Comparison of ENCODE assay signal across 19 cellular contexts in genomic region chr15:93070901-93071300, GRCh38. TPM values are rescaled to one million over a fixed set of nuclear protein-coding genes. Genes with fewer than 3 reads are reported as not detected.
A peak's percentile ranks its signal among the peaks of the same experiment; 100 is the strongest.
DNase-seq lines count a peak whose midpoint lies in the region; ATAC-seq and TF ChIP-seq lines count a peak whose summit lies in the region.
"Had no signal": no experiment of that assay in that cellular context is flagged by ENCODE, and none has a peak within 500 bp of the region (broad histone marks: within the 10 kb centered on the region; RNA-seq: fewer than 3 reads in every experiment).

No MANE protein-coding gene starts in this region.

- intact Hi-C loops in activated CD4-positive, alpha-beta T cell treated with anti-CD3 and anti-CD28 coated beads for 36 hours (cut with DNase I, micrococcal nuclease), result no loop called here

- POLR2A ChIA-PET in activated CD4-positive, alpha-beta T cell treated with anti-CD3 and anti-CD28 coated beads for 36 hours (lab: Charles Lee), result no interaction called here

- peak overlapping the region; percentile 95 for H3K4me3 ChIP-seq in HUES6 (ENCODE audit: low read depth, low read length)
- H3K4me3 ChIP-seq in coronary artery, result peak overlapping the region; percentile 87
- H3K4me3 ChIP-seq in stomach smooth muscle (ENCODE audit: low read length in 2 of 2), result peak overlapping the region; percentile 88 to 89

- TF ChIP-seq CTCF in coronary artery (IDR thresholded peaks at IDR 0.05) (no peak), mesothelial cell of epicardium (IDR thresholded peaks at IDR 0.05; ENCODE audit: unreplicated experiment) (no peak)

- H3K9me3 ChIP-seq in HUES6 (ENCODE audit: control insufficient read depth, insufficient read depth, low read depth, low read length) (no peaks in the 10 kb centered on the region), stomach smooth muscle (ENCODE audit: control insufficient read depth in 2 of 2, low read length in 2 of 2) (no peaks in the 10 kb centered on the region)

- peaks cover 47% of the 10 kb centered on the region for H3K4me1 ChIP-seq in HUES6 (ENCODE audit: control insufficient read depth, insufficient read depth, low read length)
- peaks cover 73% of the 10 kb centered on the region for H3K4me1 ChIP-seq in stomach smooth muscle (ENCODE audit: control insufficient read depth, insufficient read depth, low read length)

- peak overlapping the region; percentile 96 for H3K27ac Mint-ChIP-seq in mesothelial cell of epicardium
- H3K27ac Mint-ChIP-seq in activated CD4-positive, alpha-beta T cell treated with anti-CD3 and anti-CD28 coated beads for 36 hours, result no peak overlapping the region
- H3K27ac Mint-ChIP-seq: CD4-positive, CD25-positive, alpha-beta regulatory T cell; stimulated activated naive B cell treated with anti-CD40 and anti-IgM and Interleukin-4, amounts not matched to agents 10 μg/mL and 1 μg/mL and 100 μg/mL, for 72 hours; T-cell had no signal

- H3K9ac ChIP-seq in HUES6 (ENCODE audit: low read length), result no peak overlapping the region
- peak overlapping the region; percentile 84 to 93 for H3K9ac ChIP-seq in stomach smooth muscle (ENCODE audit: low read length in 2 of 2)

- H3K36me3 ChIP-seq in HUES6 (ENCODE audit: control insufficient read depth, insufficient read depth, low read length) (no peaks in the 10 kb centered on the region), stomach smooth muscle (ENCODE audit: control insufficient read depth in 2 of 2, insufficient read depth in 2 of 2, low read length in 2 of 2) (peaks cover 0 to under 1% of the 10 kb centered on the region in 2 donors)

- CTCF ChIA-PET in activated CD4-positive, alpha-beta T cell treated with anti-CD3 and anti-CD28 coated beads for 36 hours (lab: Charles Lee), result interaction anchor here (0.6 to 1.9 kb wide), 3 partner anchors 17 to 53 kb away, joined by 3 to 7 read pairs (median 3); no protein-coding TSS in a partner anchor

- no peak for ATAC-seq in activated CD4-positive, alpha-beta T cell treated with anti-CD3 and anti-CD28 coated beads for 36 hours
- ATAC-seq: activated CD4-positive, CD25-positive, alpha-beta regulatory T cell treated with anti-CD3 and anti-CD28 coated beads, Interleukin-2, amount 50 U/mL, for 24 hours; HepG2; PC-3; stimulated activated naive B cell treated with anti-CD40 and anti-IgM and Interleukin-4, amounts not matched to agents 10 μg/mL and 1 μg/mL and 100 μg/mL, for 72 hours; T-cell had no signal

- H3K27me3 ChIP-seq in HUES6 (ENCODE audit: control insufficient read depth, insufficient read depth, low read length) (peaks cover 16% of the 10 kb centered on the region), stomach smooth muscle (ENCODE audit: control insufficient read depth in 1 of 2, insufficient read depth in 2 of 2, low read length in 2 of 2) (no peaks in the 10 kb centered on the region)

- H3K4me3 Mint-ChIP-seq in mesothelial cell of epicardium, result peak overlapping the region; percentile 95
- no peak overlapping the region for H3K4me3 Mint-ChIP-seq in activated CD4-positive, alpha-beta T cell treated with anti-CD3 and anti-CD28 coated beads for 36 hours
- H3K4me3 Mint-ChIP-seq: CD4-positive, CD25-positive, alpha-beta regulatory T cell; stimulated activated naive B cell treated with anti-CD40 and anti-IgM and Interleukin-4, amounts not matched to agents 10 μg/mL and 1 μg/mL and 100 μg/mL, for 72 hours had no signal

- no peaks in the 10 kb centered on the region for H3K9me3 Mint-ChIP-seq in mesothelial cell of epicardium
- no peaks in the 10 kb centered on the region for H3K9me3 Mint-ChIP-seq in activated CD4-positive, alpha-beta T cell treated with anti-CD3 and anti-CD28 coated beads for 36 hours (ENCODE audit: low read depth)
- H3K9me3 Mint-ChIP-seq: CD4-positive, CD25-positive, alpha-beta regulatory T cell; stimulated activated naive B cell treated with anti-CD40 and anti-IgM and Interleukin-4, amounts not matched to agents 10 μg/mL and 1 μg/mL and 100 μg/mL, for 72 hours; T-cell had no signal

- peaks cover 52% of the 10 kb centered on the region for H3K4me1 Mint-ChIP-seq in mesothelial cell of epicardium
- H3K4me1 Mint-ChIP-seq in activated CD4-positive, alpha-beta T cell treated with anti-CD3 and anti-CD28 coated beads for 36 hours, result peaks cover 10% of the 10 kb centered on the region

- DNase-seq in coronary artery (ENCODE audit: low spot score) (no peak), mesothelial cell of epicardium (ENCODE audit: low spot score in 2 of 2, unreplicated experiment in 2 of 2) (no peak)
- DNase-seq in activated CD4-positive, alpha-beta T cell treated with anti-CD3 and anti-CD28 coated beads for 36 hours, result no peak
- no peak for DNase-seq in stimulated activated naive CD4-positive, alpha-beta T cell (lab: John Stamatoyannopoulos, UW)
- no peak for DNase-seq in activated CD8-positive, alpha-beta memory T cell treated with anti-CD3 and anti-CD28 coated beads for 24 hours
- no peak for DNase-seq in central memory CD4-positive, alpha-beta T cell
- DNase-seq: activated T-cell treated with anti-CD3 and anti-CD28 coated beads for 4 hours; CD4-positive, CD25-positive, alpha-beta regulatory T cell; GF-D8; NCI-H1048; stimulated activated CD4-positive, alpha-beta T cell treated with anti-CD3 and anti-CD28 coated beads, Interleukin-4, amount 100 ng/mL, for 1 hour; stimulated activated naive B cell treated with anti-CD40 and anti-IgM and Interleukin-4, amounts not matched to agents 10 μg/mL and 1 μg/mL and 100 μg/mL, for 72 hours; T-cell had no signal

- peaks cover 18% of the 10 kb centered on the region for H3K27me3 Mint-ChIP-seq in mesothelial cell of epicardium (ENCODE audit: low read depth)
- H3K27me3 Mint-ChIP-seq in activated CD4-positive, alpha-beta T cell treated with anti-CD3 and anti-CD28 coated beads for 36 hours, result peaks cover 36% of the 10 kb centered on the region

- H3K27ac ChIP-seq in HUES6 (ENCODE audit: low read depth, low read length), result no peak overlapping the region
- H3K27ac ChIP-seq in coronary artery, result no peak overlapping the region
- H3K27ac ChIP-seq in stomach smooth muscle (ENCODE audit: low read length), result peak overlapping the region; percentile 95

- peaks cover 4% of the 10 kb centered on the region for H3K36me3 Mint-ChIP-seq in mesothelial cell of epicardium
- no peaks in the 10 kb centered on the region for H3K36me3 Mint-ChIP-seq in activated CD4-positive, alpha-beta T cell treated with anti-CD3 and anti-CD28 coated beads for 36 hours (ENCODE audit: low read depth)
- H3K36me3 Mint-ChIP-seq: CD4-positive, CD25-positive, alpha-beta regulatory T cell; stimulated activated naive B cell treated with anti-CD40 and anti-IgM and Interleukin-4, amounts not matched to agents 10 μg/mL and 1 μg/mL and 100 μg/mL, for 72 hours; T-cell had no signal

RNA-seq across cellular contexts. Expression of gene RGMA, which starts 18.1 kb away (rescaled TPM):
- 23.6 to 26.1 TPM (median 24.3 TPM) in 3 replicates for total RNA-seq in mesothelial cell of epicardium
- total RNA-seq in activated CD4-positive, alpha-beta T cell treated with anti-CD3 and anti-CD28 coated beads for 36 hours, result under 1 TPM; 0.11 to 0.14 TPM
- total RNA-seq: HepG2, pulmonary artery endothelial cell had no signal

Comparison
In these comparisons a context has a peak if more than half of its experiments do, and no peak if none do; other contexts are left out.
1. RNA of gene RGMA, which starts 18.1 kb away (total RNA-seq): 23.6 to 26.1 TPM in mesothelial cell of epicardium; 0.11 to 0.14 TPM in activated CD4-positive, alpha-beta T cell treated with anti-CD3 and anti-CD28 coated beads for 36 hours; every median in the first group is over 10 times any median in the second.
2. Peak in every context shown above with its lines, with median percentiles within 50 percentile points of each other: H3K4me3 ChIP-seq.